8 cellular contexts compared by ENCODE assay signal in the genomic region with DNA sequence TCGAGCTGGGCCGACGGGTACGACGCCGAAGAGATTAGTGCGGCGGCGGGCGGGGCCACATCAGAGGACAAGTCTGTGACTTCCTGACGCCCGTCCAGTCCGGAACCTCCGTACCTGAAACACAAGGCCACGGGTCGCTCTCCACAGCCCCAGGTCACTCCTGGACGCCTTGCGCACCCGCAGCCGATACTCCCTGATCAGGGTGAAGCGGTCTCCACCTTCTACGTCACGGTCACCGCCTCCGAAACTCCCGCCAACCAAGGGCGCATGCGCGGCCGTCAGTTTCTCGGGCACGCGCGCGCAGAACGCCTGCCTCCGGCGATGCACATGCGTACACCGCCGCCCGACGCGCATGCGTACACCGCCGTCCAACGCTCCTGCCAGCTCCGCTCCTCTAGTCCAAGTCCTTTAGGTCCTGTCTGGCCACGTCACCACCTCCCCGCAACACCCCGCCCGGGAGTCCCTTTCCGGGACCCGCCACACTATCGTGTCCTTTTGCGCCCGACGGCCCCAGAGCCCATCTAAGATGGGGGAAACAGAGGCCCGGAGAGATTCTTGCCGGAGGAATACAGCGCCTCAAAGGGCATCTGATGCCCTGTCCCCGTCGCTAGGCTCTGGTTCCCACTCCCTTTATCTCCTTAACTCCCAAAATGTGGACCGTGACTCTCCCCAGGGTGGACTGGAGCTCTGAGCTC. TPM values are rescaled to one million over a fixed set of nuclear protein-coding genes. Genes with fewer than 3 reads are reported as not detected.
A peak's percentile ranks its signal among the peaks of the same experiment; 100 is the strongest.
DNase-seq lines count a peak whose midpoint lies in the region; ATAC-seq and TF ChIP-seq lines count a peak whose summit lies in the region.

A gene with protein sequence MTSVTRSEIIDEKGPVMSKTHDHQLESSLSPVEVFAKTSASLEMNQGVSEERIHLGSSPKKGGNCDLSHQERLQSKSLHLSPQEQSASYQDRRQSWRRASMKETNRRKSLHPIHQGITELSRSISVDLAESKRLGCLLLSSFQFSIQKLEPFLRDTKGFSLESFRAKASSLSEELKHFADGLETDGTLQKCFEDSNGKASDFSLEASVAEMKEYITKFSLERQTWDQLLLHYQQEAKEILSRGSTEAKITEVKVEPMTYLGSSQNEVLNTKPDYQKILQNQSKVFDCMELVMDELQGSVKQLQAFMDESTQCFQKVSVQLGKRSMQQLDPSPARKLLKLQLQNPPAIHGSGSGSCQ (minus strand): TSS at position 216 of the 695 bp plus-strand sequence. CDS start 2,305 bp downstream, outside the sequence.

- no peak for TF ChIP-seq RAD21 in liver (IDR thresholded peaks at IDR 0.05)

- peak within 1 kb of the TSS; percentile 96 to 99 (median 97) for H3K27ac Mint-ChIP-seq in CD4-positive, CD25-positive, alpha-beta regulatory T cell

- DNase-seq in CD4-positive, CD25-positive, alpha-beta regulatory T cell = peak; percentile 96 to 98 (median 97)
- DNase-seq in NCI-H82 (lab: John Stamatoyannopoulos, UW) (peak; percentile 99), dermis microvascular lymphatic vessel endothelial cell (ENCODE audit: low read depth in 2 of 2) (peak; percentile 94 to 98)
- peak; percentile 99 for DNase-seq in activated CD4-positive, alpha-beta T cell treated with anti-CD3 and anti-CD28 coated beads, Interleukin-2, amount 50 U/mL, for 48 hours
- peak; percentile 98 for DNase-seq in stimulated activated CD4-positive, alpha-beta T cell treated with anti-CD3 and anti-CD28 coated beads, Interleukin-4, amount 100 ng/mL, for 1 hour

- peak within 1 kb of the TSS; percentile 92 for H3K4me3 ChIP-seq in CD4-positive, CD25-positive, alpha-beta regulatory T cell (ENCODE audit: low read depth, low read length)
- H3K4me3 ChIP-seq in liver (ENCODE audit: low read depth in 1 of 3, low read length in 3 of 3) = peak within 1 kb of the TSS; percentile 75 to 93 (median 77)

- H3K9me3 ChIP-seq in CD4-positive, CD25-positive, alpha-beta regulatory T cell (ENCODE audit: control insufficient read depth in 2 of 2, low read length in 2 of 2) = no peaks in the 10 kb centered on the region
- H3K9me3 ChIP-seq in liver (ENCODE audit: control insufficient read depth in 4 of 4, low read length in 3 of 4) = no peaks in the 10 kb centered on the region

- peaks cover 6% of the 10 kb centered on the region for H3K27me3 Mint-ChIP-seq in CD4-positive, CD25-positive, alpha-beta regulatory T cell

- H3K4me3 Mint-ChIP-seq in CD4-positive, CD25-positive, alpha-beta regulatory T cell = peak within 1 kb of the TSS; percentile 96 to 100 (median 97)

- peak; percentile 81 to 83 for ATAC-seq in CD4-positive, CD25-positive, alpha-beta regulatory T cell (ENCODE audit: low read depth in 2 of 2)
- peak; percentile 76 for ATAC-seq in GM19438 (IDR thresholded peaks at IDR 0.05; ENCODE audit: low read depth, unreplicated experiment)
- ATAC-seq in HG03575 (IDR thresholded peaks at IDR 0.05; ENCODE audit: extremely low read depth, insufficient number of reproducible peaks, low FRiP score, unreplicated experiment) = peak; percentile 41

- TF ChIP-seq CTCF in liver (IDR thresholded peaks at IDR 0.05; ENCODE audit: low read depth, low read length, missing input control) = no peak

- H3K9me3 Mint-ChIP-seq in CD4-positive, CD25-positive, alpha-beta regulatory T cell = peaks cover 0 to 2% (median 0%) of the 10 kb centered on the region in 7 donors

- H3K27me3 ChIP-seq in CD4-positive, CD25-positive, alpha-beta regulatory T cell (ENCODE audit: control insufficient read depth, insufficient read depth, low read length) = no peaks in the 10 kb centered on the region
- no peaks in the 10 kb centered on the region for H3K27me3 ChIP-seq in liver (ENCODE audit: control insufficient read depth in 4 of 4, insufficient read depth in 4 of 4, low read length in 3 of 4)

- peak within 1 kb of the TSS; percentile 87 for H3K27ac ChIP-seq in CD4-positive, CD25-positive, alpha-beta regulatory T cell (ENCODE audit: insufficient read depth, low read length, poor library complexity, severe bottlenecking)
- peak within 1 kb of the TSS; percentile 89 to 95 for H3K27ac ChIP-seq in liver (ENCODE audit: low read depth in 1 of 2, low read length in 2 of 2)

- peaks cover 17% of the 10 kb centered on the region for H3K4me1 ChIP-seq in CD4-positive, CD25-positive, alpha-beta regulatory T cell (ENCODE audit: control insufficient read depth, insufficient read depth, low read length, poor library complexity, severe bottlenecking)
- H3K4me1 ChIP-seq in liver (ENCODE audit: control insufficient read depth in 4 of 4, insufficient read depth in 4 of 4, low read length in 3 of 4) = peaks cover 0 to 16% (median 12%) of the 10 kb centered on the region in 4 donors

- H3K4me1 Mint-ChIP-seq in CD4-positive, CD25-positive, alpha-beta regulatory T cell = peaks cover 14 to 32% (median 22%) of the 10 kb centered on the region in 4 donors

- WGBS in liver = under 1% methylated on average over 65 of the region's 65 CpGs

- H3K36me3 Mint-ChIP-seq in CD4-positive, CD25-positive, alpha-beta regulatory T cell = peaks cover 3% of the 10 kb centered on the region

- H3K9ac ChIP-seq in liver (ENCODE audit: low read depth in 1 of 2, low read length in 2 of 2) = peak within 1 kb of the TSS; percentile 95

- H3K36me3 ChIP-seq in CD4-positive, CD25-positive, alpha-beta regulatory T cell (ENCODE audit: control insufficient read depth, insufficient read depth, low read length) = no peaks in the 10 kb centered on the region
- peaks cover 0 to 2% (median 1%) of the 10 kb centered on the region in 4 donors for H3K36me3 ChIP-seq in liver (ENCODE audit: control insufficient read depth in 4 of 4, insufficient read depth in 3 of 4, low read depth in 1 of 4, low read length in 3 of 4)

TF ChIP-seq in liver, 16 proteins besides CTCF, POLR2A, EP300 and RAD21:
- TF ChIP-seq GABPA (IDR thresholded peaks at IDR 0.05 in 1 of 2, conservative IDR thresholded peaks at IDR 0.05 in 1 of 2) (peak in 1 of 2 donors; percentile 34), JUND (IDR thresholded peaks at IDR 0.05) (peak in 1 of 2 donors; percentile 61), YY1 (IDR thresholded peaks at IDR 0.05) (peak; percentile 62), NR2F2 (IDR thresholded peaks at IDR 0.05) (no peak), HNF4A (conservative IDR thresholded peaks at IDR 0.05) (peak; percentile 30 to 64), EGR1 (IDR thresholded peaks at IDR 0.05; ENCODE audit: low read depth in 2 of 2) (no peak)
- TF ChIP-seq, protein P1, sequence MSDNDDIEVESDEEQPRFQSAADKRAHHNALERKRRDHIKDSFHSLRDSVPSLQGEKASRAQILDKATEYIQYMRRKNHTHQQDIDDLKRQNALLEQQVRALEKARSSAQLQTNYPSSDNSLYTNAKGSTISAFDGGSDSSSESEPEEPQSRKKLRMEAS (IDR thresholded peaks at IDR 0.05) = peak; percentile 38
- TF ChIP-seq, protein P2, sequence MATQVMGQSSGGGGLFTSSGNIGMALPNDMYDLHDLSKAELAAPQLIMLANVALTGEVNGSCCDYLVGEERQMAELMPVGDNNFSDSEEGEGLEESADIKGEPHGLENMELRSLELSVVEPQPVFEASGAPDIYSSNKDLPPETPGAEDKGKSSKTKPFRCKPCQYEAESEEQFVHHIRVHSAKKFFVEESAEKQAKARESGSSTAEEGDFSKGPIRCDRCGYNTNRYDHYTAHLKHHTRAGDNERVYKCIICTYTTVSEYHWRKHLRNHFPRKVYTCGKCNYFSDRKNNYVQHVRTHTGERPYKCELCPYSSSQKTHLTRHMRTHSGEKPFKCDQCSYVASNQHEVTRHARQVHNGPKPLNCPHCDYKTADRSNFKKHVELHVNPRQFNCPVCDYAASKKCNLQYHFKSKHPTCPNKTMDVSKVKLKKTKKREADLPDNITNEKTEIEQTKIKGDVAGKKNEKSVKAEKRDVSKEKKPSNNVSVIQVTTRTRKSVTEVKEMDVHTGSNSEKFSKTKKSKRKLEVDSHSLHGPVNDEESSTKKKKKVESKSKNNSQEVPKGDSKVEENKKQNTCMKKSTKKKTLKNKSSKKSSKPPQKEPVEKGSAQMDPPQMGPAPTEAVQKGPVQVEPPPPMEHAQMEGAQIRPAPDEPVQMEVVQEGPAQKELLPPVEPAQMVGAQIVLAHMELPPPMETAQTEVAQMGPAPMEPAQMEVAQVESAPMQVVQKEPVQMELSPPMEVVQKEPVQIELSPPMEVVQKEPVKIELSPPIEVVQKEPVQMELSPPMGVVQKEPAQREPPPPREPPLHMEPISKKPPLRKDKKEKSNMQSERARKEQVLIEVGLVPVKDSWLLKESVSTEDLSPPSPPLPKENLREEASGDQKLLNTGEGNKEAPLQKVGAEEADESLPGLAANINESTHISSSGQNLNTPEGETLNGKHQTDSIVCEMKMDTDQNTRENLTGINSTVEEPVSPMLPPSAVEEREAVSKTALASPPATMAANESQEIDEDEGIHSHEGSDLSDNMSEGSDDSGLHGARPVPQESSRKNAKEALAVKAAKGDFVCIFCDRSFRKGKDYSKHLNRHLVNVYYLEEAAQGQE (IDR thresholded peaks at IDR 0.05) = peak; percentile 53

RNA-seq across cellular contexts. Expression of the gene that starts here (rescaled TPM):
- total RNA-seq in CD4-positive, CD25-positive, alpha-beta regulatory T cell = 12.2 TPM
- polyA plus RNA-seq in CD4-positive, CD25-positive, alpha-beta regulatory T cell = 10 to 100 TPM; 11.8 to 17.9 (median 13.8) TPM
- 16.4 and 18.7 TPM in 2 replicates for total RNA-seq in dermis microvascular lymphatic vessel endothelial cell
- total RNA-seq in liver = 10 to 100 TPM in 1 of 2 donors, 1 to 10 TPM in 1; 6.2 to 14.6 TPM
- polyA plus RNA-seq in liver = 1 to 10 TPM; 3.5 to 4.0 TPM

Comparison
In these comparisons a context has a peak if more than half of its experiments do, and no peak if none do; other contexts are left out.
1. Peak in every context shown above with its lines: DNase-seq, ATAC-seq, H3K4me3 ChIP-seq and H3K27ac ChIP-seq.